ENCODE assay signal across 2 cellular contexts in genomic region chr12:50211392-50212070, GRCh38.
TF ChIP-seq lines count a peak whose summit lies in the region.

No MANE protein-coding gene starts in this region.

TF ChIP-seq in liver, 16 proteins besides CTCF, POLR2A, EP300 and RAD21 (continued from another document):
- TF ChIP-seq, protein P1, sequence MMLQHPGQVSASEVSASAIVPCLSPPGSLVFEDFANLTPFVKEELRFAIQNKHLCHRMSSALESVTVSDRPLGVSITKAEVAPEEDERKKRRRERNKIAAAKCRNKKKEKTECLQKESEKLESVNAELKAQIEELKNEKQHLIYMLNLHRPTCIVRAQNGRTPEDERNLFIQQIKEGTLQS (IDR thresholded peaks at IDR 0.05) = no peak
- peak; percentile 5 for TF ChIP-seq SP1 (IDR thresholded peaks at IDR 0.05)
- peak in 1 of 2 donors; percentile 13 for TF ChIP-seq RXRA (IDR thresholded peaks at IDR 0.05)
- TF ChIP-seq FOXA1 (IDR thresholded peaks at IDR 0.05) = no peak
- TF ChIP-seq EGR1 (IDR thresholded peaks at IDR 0.05; ENCODE audit: low read depth in 2 of 2) = no peak
TF ChIP-seq in liver: peak in this region for 3.

TF ChIP-seq in HepG2, 621 proteins besides CTCF, POLR2A, EP300 and RAD21:
- TF ChIP-seq GPBP1L1 (CRISPR knock-in tag; IDR thresholded peaks at IDR 0.05) (no peak), ZNF607 (CRISPR knock-in tag; IDR thresholded peaks at IDR 0.05; ENCODE audit: borderline replicate concordance) (no peak), DBP (CRISPR knock-in tag; IDR thresholded peaks at IDR 0.05; ENCODE audit: not compliant biosample characterization) (no peak), ZNF709 (CRISPR knock-in tag; IDR thresholded peaks at IDR 0.05) (no peak), ZNF124 (CRISPR knock-in tag; IDR thresholded peaks at IDR 0.05) (no peak), ZNF678 (CRISPR knock-in tag; IDR thresholded peaks at IDR 0.05) (no peak), FOSL1 (CRISPR knock-in tag; IDR thresholded peaks at IDR 0.05; ENCODE audit: borderline replicate concordance) (no peak), HNRNPL (IDR thresholded peaks at IDR 0.05; ENCODE audit: low read depth, low read length) (no peak), HINFP (CRISPR knock-in tag; IDR thresholded peaks at IDR 0.05; ENCODE audit: low read depth) (no peak), THAP11 (CRISPR knock-in tag; IDR thresholded peaks at IDR 0.05) (no peak), HNF4A (CRISPR knock-in tag; IDR thresholded peaks at IDR 0.05) (no peak), PAWR (CRISPR knock-in tag; IDR thresholded peaks at IDR 0.05; ENCODE audit: borderline replicate concordance) (no peak), SETDB1 (CRISPR knock-in tag; IDR thresholded peaks at IDR 0.05; ENCODE audit: borderline replicate concordance) (no peak), ZNF30 (CRISPR knock-in tag; IDR thresholded peaks at IDR 0.05) (no peak), ZNF556 (CRISPR knock-in tag; IDR thresholded peaks at IDR 0.05; ENCODE audit: borderline replicate concordance) (no peak), YEATS4 (CRISPR knock-in tag; IDR thresholded peaks at IDR 0.05; ENCODE audit: borderline replicate concordance) (no peak)
- TF ChIP-seq, protein P2, sequence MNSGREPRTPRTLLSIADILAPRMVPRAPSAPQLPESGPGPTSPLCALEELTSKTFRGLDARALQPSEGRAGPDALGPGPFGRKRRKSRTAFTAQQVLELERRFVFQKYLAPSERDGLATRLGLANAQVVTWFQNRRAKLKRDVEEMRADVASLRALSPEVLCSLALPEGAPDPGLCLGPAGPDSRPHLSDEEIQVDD (CRISPR knock-in tag; IDR thresholded peaks at IDR 0.05; ENCODE audit: borderline replicate concordance) = no peak
